ENCODE assay signal across 21 cellular contexts in genomic region chr10:77201135-77202111, GRCh38.
DNase-seq lines count a peak whose midpoint lies in the region; ATAC-seq and TF ChIP-seq lines count a peak whose summit lies in the region.
"Had no signal": no experiment of that assay in that cellular context is flagged by ENCODE, and none has a peak within 500 bp of the region (broad histone marks: within the 10 kb centered on the region; RNA-seq: fewer than 3 reads in every experiment).

No MANE protein-coding gene starts in this region.

- no peak for ATAC-seq in GM18520 (IDR thresholded peaks at IDR 0.05; ENCODE audit: unreplicated experiment)

- peaks cover 12% of the 10 kb centered on the region for H3K9me3 Mint-ChIP-seq in HFFc6
- H3K9me3 Mint-ChIP-seq: activated naive CD4-positive, alpha-beta T cell treated with anti-CD3 and anti-CD28 coated beads, Interleukin-2, amount 10 ng/mL, durations not matched to agents 7 days and 5 days; central memory CD8-positive, alpha-beta T cell had no signal

- no peaks in the 10 kb centered on the region for H3K36me3 ChIP-seq in ascending aorta
- no peaks in the 10 kb centered on the region for H3K36me3 ChIP-seq in tibial artery
- H3K36me3 ChIP-seq: MG63, suprapubic skin had no signal

- H3K27me3 ChIP-seq in ascending aorta (no peaks in the 10 kb centered on the region), tibial artery (no peaks in the 10 kb centered on the region)
- H3K27me3 ChIP-seq: MG63 had no signal

- H3K36me3 Mint-ChIP-seq in HFFc6 (ENCODE audit: low read depth), result peaks cover 25% of the 10 kb centered on the region
- H3K36me3 Mint-ChIP-seq: activated naive CD4-positive, alpha-beta T cell treated with anti-CD3 and anti-CD28 coated beads, Interleukin-2, amount 10 ng/mL, durations not matched to agents 7 days and 5 days; CD4-positive, CD25-positive, alpha-beta regulatory T cell had no signal

- TF ChIP-seq CTCF in HFFc6 (IDR thresholded peaks at IDR 0.05) (no peak), ascending aorta (IDR thresholded peaks at IDR 0.05) (no peak), tibial artery (IDR thresholded peaks at IDR 0.05) (no peak)

- peak overlapping the region; percentile 9; the same call in 1 of the 2 replicates for H3K27ac Mint-ChIP-seq in HFFc6
- H3K27ac Mint-ChIP-seq: activated naive CD4-positive, alpha-beta T cell treated with anti-CD3 and anti-CD28 coated beads, Interleukin-2, amount 10 ng/mL, durations not matched to agents 7 days and 5 days; CD4-positive, CD25-positive, alpha-beta regulatory T cell had no signal

- intact Hi-C loops in ascending aorta (cut with DNase I) (no loop called here), tibial artery (cut with DNase I; ENCODE audit: low total_unique reads) (no loop called here)

- no peaks in the 10 kb centered on the region for H3K27me3 Mint-ChIP-seq in HFFc6 (ENCODE audit: insufficient read depth)
- H3K27me3 Mint-ChIP-seq: activated naive CD4-positive, alpha-beta T cell treated with anti-CD3 and anti-CD28 coated beads, Interleukin-2, amount 10 ng/mL, durations not matched to agents 7 days and 5 days had no signal

- DNase-seq in HFFc6 (no peak), ascending aorta (ENCODE audit: low spot score in 2 of 2) (no peak), islet precursor cell (peak; percentile 88), tibial artery (no peak), midbrain (lab: John Stamatoyannopoulos, UW) (no peak), kidney glomerular epithelial cell (lab: John Stamatoyannopoulos, UW) (no peak)
- DNase-seq: activated CD4-positive, CD25-positive, alpha-beta regulatory T cell treated with anti-CD3 and anti-CD28 coated beads, Interleukin-2, amount 50 U/mL, for 72 hours; activated naive CD4-positive, alpha-beta T cell treated with anti-CD3 and anti-CD28 coated beads, Interleukin-2, amount 10 ng/mL, durations not matched to agents 7 days and 5 days; activated T-cell treated with anti-CD3 and anti-CD28 coated beads, Interleukin-2, amount 50 U/mL, for 48 hours; CD4-positive, CD25-positive, alpha-beta regulatory T cell; DMS 273 treated with DMSO at 0.1 percent for 48 hours; erythroblast; H7; MG63; NCI-H1436 treated with DMSO at 0.1 percent for 48 hours; PC-9; SHP77 had no signal

- H3K27ac ChIP-seq in ascending aorta (peak overlapping the region; percentile 39 to 61), tibial artery (peak overlapping the region; percentile 51 to 59)
- H3K27ac ChIP-seq: PC-9, suprapubic skin had no signal

- H3K4me3 ChIP-seq in ascending aorta, result no peak overlapping the region
- H3K4me3 ChIP-seq in tibial artery, result no peak overlapping the region
- H3K4me3 ChIP-seq: MG63, PC-9, suprapubic skin had no signal

- peaks cover 57% of the 10 kb centered on the region for H3K4me1 Mint-ChIP-seq in HFFc6 (ENCODE audit: low read depth)
- H3K4me1 Mint-ChIP-seq: activated naive CD4-positive, alpha-beta T cell treated with anti-CD3 and anti-CD28 coated beads, Interleukin-2, amount 10 ng/mL, durations not matched to agents 7 days and 5 days; CD4-positive, CD25-positive, alpha-beta regulatory T cell; central memory CD8-positive, alpha-beta T cell; neural crest cell had no signal

- H3K4me3 Mint-ChIP-seq in HFFc6, result no peak overlapping the region; the same call in 1 of the 2 replicates
- H3K4me3 Mint-ChIP-seq: activated naive CD4-positive, alpha-beta T cell treated with anti-CD3 and anti-CD28 coated beads, Interleukin-2, amount 10 ng/mL, durations not matched to agents 7 days and 5 days; CD4-positive, CD25-positive, alpha-beta regulatory T cell; central memory CD8-positive, alpha-beta T cell; neural crest cell had no signal

- H3K9me3 ChIP-seq in ascending aorta (no peaks in the 10 kb centered on the region), tibial artery (no peaks in the 10 kb centered on the region)
- H3K9me3 ChIP-seq: suprapubic skin had no signal

- H3K4me1 ChIP-seq in ascending aorta (peaks cover 0 to 4% of the 10 kb centered on the region in 2 donors), tibial artery (peaks cover 0 to 39% (median 15%) of the 10 kb centered on the region in 4 donors)
- H3K4me1 ChIP-seq: suprapubic skin had no signal
